Comparison of ENCODE assay signal across 17 cellular contexts in the genomic region with DNA sequence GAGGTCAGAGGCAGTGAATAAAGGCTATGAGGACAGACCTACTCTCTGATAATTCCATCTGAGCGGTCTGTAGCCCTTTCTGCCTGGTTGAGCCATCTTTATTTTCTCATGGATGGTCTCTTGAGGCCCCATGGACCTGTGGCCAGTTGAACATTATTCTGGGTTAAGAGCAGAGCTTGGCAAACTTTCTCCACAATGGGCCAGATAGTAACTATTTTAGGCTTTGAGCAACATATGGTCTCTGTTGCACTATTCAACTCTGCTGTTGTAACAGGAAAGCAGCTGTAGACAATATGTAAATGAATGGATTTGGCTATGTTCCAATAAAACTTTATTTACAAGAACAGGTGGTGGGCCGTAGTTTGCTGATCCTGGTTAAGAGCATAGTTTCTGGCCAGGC.
A peak's percentile ranks its signal among the peaks of the same experiment; 100 is the strongest.
DNase-seq lines count a peak whose midpoint lies in the region; ATAC-seq and TF ChIP-seq lines count a peak whose summit lies in the region.
"Had no signal": no experiment of that assay in that cellular context is flagged by ENCODE, and none has a peak within 500 bp of the region (broad histone marks: within the 10 kb centered on the region; RNA-seq: fewer than 3 reads in every experiment).

No MANE protein-coding gene starts in this region.

- no peaks in the 10 kb centered on the region for H3K9me3 Mint-ChIP-seq in type B pancreatic cell
- H3K9me3 Mint-ChIP-seq: T-helper 2 cell treated with Interferon-gamma antibody and Interleukin-4, amounts not matched to agents 5 μg/mL and 100 μg/mL, for 36 hours had no signal

- H3K9me3 ChIP-seq in BLaER1 (no peaks in the 10 kb centered on the region), mucosa of descending colon (no peaks in the 10 kb centered on the region)
- H3K9me3 ChIP-seq: thoracic aorta had no signal

- H3K4me1 Mint-ChIP-seq in type B pancreatic cell (ENCODE audit: unreplicated experiment): peaks cover 12% of the 10 kb centered on the region

- H3K4me3 ChIP-seq in BLaER1: no peak overlapping the region
- no peak overlapping the region for H3K4me3 ChIP-seq in astrocyte of the cerebellum (ENCODE audit: low read depth, low read length)
- H3K4me3 ChIP-seq in mucosa of descending colon: no peak overlapping the region
- H3K4me3 ChIP-seq: thoracic aorta had no signal

- TF ChIP-seq CTCF in astrocyte of the cerebellum (IDR thresholded peaks at IDR 0.05; ENCODE audit: low read depth, low read length, missing control alignments) (no peak), type B pancreatic cell (conservative IDR thresholded peaks at IDR 0.05) (no peak), mucosa of descending colon (IDR thresholded peaks at IDR 0.05) (no peak)

- no peaks in the 10 kb centered on the region for H3K27me3 Mint-ChIP-seq in type B pancreatic cell

- intact Hi-C loops in left ventricle myocardium superior (cut with micrococcal nuclease) (no loop called here), mucosa of descending colon (cut with DNase I, micrococcal nuclease) (no loop called here)

- peak overlapping the region; percentile 62 for H3K4me2 ChIP-seq in BLaER1

- in situ Hi-C loops in astrocyte of the cerebellum (cut with HindIII; ENCODE audit: low sequenced_read_pairs): no loop called here

- no peak overlapping the region for H3K9ac ChIP-seq in BLaER1

- peaks cover 4% of the 10 kb centered on the region for H3K36me3 Mint-ChIP-seq in type B pancreatic cell

- ATAC-seq in left ventricle myocardium superior (peak; percentile 93), mucosa of descending colon (no peak)

- H3K4me1 ChIP-seq in BLaER1: peaks cover 10% of the 10 kb centered on the region
- H3K4me1 ChIP-seq in mucosa of descending colon (ENCODE audit: low read depth): no peaks in the 10 kb centered on the region

- H3K27me3 ChIP-seq in BLaER1: no peaks in the 10 kb centered on the region

- H3K36me3 ChIP-seq in BLaER1 (no peaks in the 10 kb centered on the region), mucosa of descending colon (ENCODE audit: low read depth) (no peaks in the 10 kb centered on the region)
- H3K36me3 ChIP-seq: thoracic aorta had no signal

- H3K27ac Mint-ChIP-seq in type B pancreatic cell: no peak overlapping the region
- H3K27ac Mint-ChIP-seq: T-helper 2 cell treated with Interferon-gamma antibody and Interleukin-4, amounts not matched to agents 5 μg/mL and 100 μg/mL, for 36 hours had no signal

- peak overlapping the region; percentile 64 for H3K27ac ChIP-seq in BLaER1
- H3K27ac ChIP-seq: epithelial cell of prostate, thoracic aorta had no signal

- no peaks in the 10 kb centered on the region for H4K20me1 ChIP-seq in BLaER1

- peak; percentile 54 for DNase-seq in NCI-H1694 (lab: John Stamatoyannopoulos, UW)
- peak; percentile 13 for DNase-seq in astrocyte of the cerebellum (ENCODE audit: low read depth)
- DNase-seq in left ventricle myocardium superior: no peak
- no peak for DNase-seq in NCI-H1092 treated with DMSO at 0.1 percent for 48 hours (lab: John Stamatoyannopoulos, UW)
- DNase-seq in NCI-H526 treated with DMSO at 0.1 percent for 48 hours (lab: John Stamatoyannopoulos, UW): no peak
- DNase-seq in type B pancreatic cell (ENCODE audit: extremely low spot score, unreplicated experiment): no peak
- no peak for DNase-seq in mucosa of descending colon
- DNase-seq: activated CD4-positive, CD25-positive, alpha-beta regulatory T cell treated with anti-CD3 and anti-CD28 coated beads, Interleukin-2, amount 50 U/mL, for 72 hours; activated CD8-positive, alpha-beta memory T cell treated with anti-CD3 and anti-CD28 coated beads, Interleukin-2, amount 50 U/mL, for 4 hours; activated gamma-delta T cell; H7; NCI-H146; SIG-M5 had no signal

- no peak overlapping the region for H3K4me3 Mint-ChIP-seq in type B pancreatic cell
- H3K4me3 Mint-ChIP-seq: T-helper 2 cell treated with Interferon-gamma antibody and Interleukin-4, amounts not matched to agents 5 μg/mL and 100 μg/mL, for 36 hours had no signal

Comparison
In these comparisons a context has a peak if more than half of its experiments do, and no peak if none do; other contexts are left out.
1. DNase-seq: peak in NCI-H1694 (single experiment) and astrocyte of the cerebellum (single experiment); none in left ventricle myocardium superior (single experiment), NCI-H1092 treated with DMSO at 0.1 percent for 48 hours (single experiment), NCI-H526 treated with DMSO at 0.1 percent for 48 hours (single experiment), type B pancreatic cell (single experiment) and mucosa of descending colon (0 of 3).